26 cellular contexts compared by ENCODE assay signal in the genomic region with DNA sequence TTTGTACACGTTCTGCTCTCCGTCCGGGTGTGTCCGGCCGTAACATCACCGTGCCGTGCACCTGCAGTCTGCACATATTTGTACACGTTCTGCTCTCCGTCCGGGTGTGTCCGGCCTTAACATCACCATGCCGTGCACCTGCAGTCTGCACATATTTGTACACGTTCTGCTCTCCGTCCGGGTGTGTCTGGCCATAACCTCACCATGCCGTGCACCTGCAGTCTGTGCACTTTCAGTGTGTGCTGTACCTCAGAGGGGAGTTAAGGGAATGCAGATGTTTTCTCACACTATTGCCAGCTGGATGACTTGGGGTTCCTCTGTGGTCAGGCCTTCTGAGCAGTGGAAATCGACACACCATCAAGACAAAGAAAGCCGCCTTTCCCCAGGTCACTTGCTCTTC. TPM values are rescaled to one million over a fixed set of nuclear protein-coding genes. Genes with fewer than 3 reads are reported as not detected.
"Had no signal": no experiment of that assay in that cellular context is flagged by ENCODE, and none has a peak within 500 bp of the region (broad histone marks: within the 10 kb centered on the region; RNA-seq: fewer than 3 reads in every experiment).

No MANE protein-coding gene starts in this region.

- H3K4me1 Mint-ChIP-seq: activated CD4-positive, alpha-beta T cell treated with anti-CD3 and anti-CD28 coated beads, Interleukin-2, amount 10 ng/mL, durations not matched to agents 24 days and 14 days; activated CD8-positive, alpha-beta memory T cell treated with anti-CD3 and anti-CD28 coated beads, Interleukin-2, amount 10 ng/mL, durations not matched to agents 7 days and 5 days; activated naive CD4-positive, alpha-beta T cell treated with anti-CD3 and anti-CD28 coated beads, Interleukin-2, amount 10 ng/mL, durations not matched to agents 7 days and 5 days; activated naive CD8-positive, alpha-beta T cell treated with anti-CD3 and anti-CD28 coated beads for 36 hours; WTC11 had no signal

- H3K27ac ChIP-seq: Peyer's patch had no signal

- H3K4me3 Mint-ChIP-seq: activated CD4-positive, alpha-beta T cell treated with anti-CD3 and anti-CD28 coated beads, Interleukin-2, amount 10 ng/mL, durations not matched to agents 24 days and 14 days; activated CD8-positive, alpha-beta memory T cell treated with anti-CD3 and anti-CD28 coated beads, Interleukin-2, amount 10 ng/mL, durations not matched to agents 7 days and 5 days; activated naive CD4-positive, alpha-beta T cell treated with anti-CD3 and anti-CD28 coated beads, Interleukin-2, amount 10 ng/mL, durations not matched to agents 7 days and 5 days; activated naive CD8-positive, alpha-beta T cell treated with anti-CD3 and anti-CD28 coated beads for 36 hours; activated T-cell treated with anti-CD3 and anti-CD28 coated beads, Interleukin-2, amount 50 U/mL, for 4 hours; T-helper 1 cell treated with Interleukin-12 subunit alpha and Interleukin-12 subunit beta and Interleukin-4 antibody, amounts not matched to agents 30 μg/mL and 1 μg/mL, for 36 hours; WTC11 had no signal

- H3K36me3 Mint-ChIP-seq: activated CD8-positive, alpha-beta memory T cell treated with anti-CD3 and anti-CD28 coated beads, Interleukin-2, amount 10 ng/mL, durations not matched to agents 7 days and 5 days; activated naive CD4-positive, alpha-beta T cell treated with anti-CD3 and anti-CD28 coated beads, Interleukin-2, amount 10 ng/mL, durations not matched to agents 7 days and 5 days had no signal

- H3K27ac Mint-ChIP-seq: activated CD4-positive, alpha-beta T cell treated with anti-CD3 and anti-CD28 coated beads, Interleukin-2, amount 10 ng/mL, durations not matched to agents 24 days and 14 days; activated CD8-positive, alpha-beta memory T cell treated with anti-CD3 and anti-CD28 coated beads, Interleukin-2, amount 10 ng/mL, durations not matched to agents 7 days and 5 days; activated naive CD4-positive, alpha-beta T cell treated with anti-CD3 and anti-CD28 coated beads, Interleukin-2, amount 10 ng/mL, durations not matched to agents 7 days and 5 days; activated naive CD8-positive, alpha-beta T cell treated with anti-CD3 and anti-CD28 coated beads for 36 hours; T-helper 1 cell treated with Interleukin-12 subunit alpha and Interleukin-12 subunit beta and Interleukin-4 antibody, amounts not matched to agents 30 μg/mL and 1 μg/mL, for 36 hours; WTC11 had no signal

- H3K9me3 ChIP-seq: Peyer's patch had no signal

- ATAC-seq: activated CD8-positive, alpha-beta memory T cell treated with anti-CD3 and anti-CD28 coated beads, Interleukin-2, amount 10 ng/mL, durations not matched to agents 7 days and 5 days; activated T-cell treated with anti-CD3 and anti-CD28 coated beads, Interleukin-2, amount 50 U/mL, for 4 hours; WTC11 had no signal

- H3K36me3 ChIP-seq: Peyer's patch had no signal

- DNase-seq: activated CD4-positive, alpha-beta T cell treated with anti-CD3 and anti-CD28 coated beads, Interleukin-2, amount 10 ng/mL, durations not matched to agents 24 days and 14 days; activated CD4-positive, alpha-beta T cell treated with anti-CD3 and anti-CD28 coated beads, Interleukin-2, amount 50 U/mL, for 48 hours; activated CD4-positive, CD25-positive, alpha-beta regulatory T cell treated with anti-CD3 and anti-CD28 coated beads, Interleukin-2, amount 50 U/mL, for 72 hours; activated CD8-positive, alpha-beta memory T cell treated with anti-CD3 and anti-CD28 coated beads, Interleukin-2, amount 10 ng/mL, durations not matched to agents 7 days and 5 days; activated effector memory CD4-positive, alpha-beta T cell treated with anti-CD3 and anti-CD28 coated beads, Interleukin-2, amount 50 U/mL, for 16 hours; activated naive CD4-positive, alpha-beta T cell treated with anti-CD3 and anti-CD28 coated beads, Interleukin-2, amount 10 ng/mL, durations not matched to agents 7 days and 5 days; activated naive CD8-positive, alpha-beta T cell treated with anti-CD3 and anti-CD28 coated beads for 36 hours; activated T-cell treated with anti-CD3 and anti-CD28 coated beads, Interleukin-2, amount 50 U/mL, for 4 hours; caudate nucleus; Kasumi-1; KBM-7; NCI-H1105; NCI-H1436; NCI-H1694 treated with DMSO at 0.1 percent for 48 hours; NCI-H2029 treated with DMSO at 0.1 percent for 48 hours; NCI-H345; NCI-H510A; NCI-H526 treated with DMSO at 0.1 percent for 48 hours; NCI-H82; Peyer's patch; SHP77 treated with DMSO at 0.1 percent for 48 hours had no signal

- H3K4me3 ChIP-seq: Peyer's patch had no signal

- H3K9me3 Mint-ChIP-seq: activated CD4-positive, alpha-beta T cell treated with anti-CD3 and anti-CD28 coated beads, Interleukin-2, amount 10 ng/mL, durations not matched to agents 24 days and 14 days; activated T-cell treated with anti-CD3 and anti-CD28 coated beads, Interleukin-2, amount 50 U/mL, for 4 hours had no signal

RNA-seq across cellular contexts. Expression of a gene that starts 4.2 kb away (rescaled TPM):
- total RNA-seq: activated CD4-positive, alpha-beta T cell treated with anti-CD3 and anti-CD28 coated beads, Interleukin-2, amount 10 ng/mL, durations not matched to agents 24 days and 14 days; activated CD8-positive, alpha-beta memory T cell treated with anti-CD3 and anti-CD28 coated beads, Interleukin-2, amount 10 ng/mL, durations not matched to agents 7 days and 5 days; activated naive CD8-positive, alpha-beta T cell treated with anti-CD3 and anti-CD28 coated beads for 36 hours; activated T-cell treated with anti-CD3 and anti-CD28 coated beads, Interleukin-2, amount 50 U/mL, for 4 hours; cerebellum; Peyer's patch; SK-MEL-5; WTC11 had no signal
- polyA plus RNA-seq: adipose tissue had no signal

RNA-seq across cellular contexts. Expression of a gene that starts 31.4 kb away (rescaled TPM):
- total RNA-seq: activated CD4-positive, alpha-beta T cell treated with anti-CD3 and anti-CD28 coated beads, Interleukin-2, amount 10 ng/mL, durations not matched to agents 24 days and 14 days; Peyer's patch; SK-MEL-5 had no signal

RNA-seq across cellular contexts. Expression of a gene that starts 35.9 kb away (rescaled TPM):
- total RNA-seq: activated CD4-positive, alpha-beta T cell treated with anti-CD3 and anti-CD28 coated beads, Interleukin-2, amount 10 ng/mL, durations not matched to agents 24 days and 14 days; activated T-cell treated with anti-CD3 and anti-CD28 coated beads, Interleukin-2, amount 50 U/mL, for 4 hours; WTC11 had no signal

RNA-seq across cellular contexts. Expression of a gene that starts 41.3 kb away (rescaled TPM):
- total RNA-seq: activated naive CD8-positive, alpha-beta T cell treated with anti-CD3 and anti-CD28 coated beads for 36 hours; SK-MEL-5 had no signal
